ENCODE assay signal across 1 cellular context in the genomic region with DNA sequence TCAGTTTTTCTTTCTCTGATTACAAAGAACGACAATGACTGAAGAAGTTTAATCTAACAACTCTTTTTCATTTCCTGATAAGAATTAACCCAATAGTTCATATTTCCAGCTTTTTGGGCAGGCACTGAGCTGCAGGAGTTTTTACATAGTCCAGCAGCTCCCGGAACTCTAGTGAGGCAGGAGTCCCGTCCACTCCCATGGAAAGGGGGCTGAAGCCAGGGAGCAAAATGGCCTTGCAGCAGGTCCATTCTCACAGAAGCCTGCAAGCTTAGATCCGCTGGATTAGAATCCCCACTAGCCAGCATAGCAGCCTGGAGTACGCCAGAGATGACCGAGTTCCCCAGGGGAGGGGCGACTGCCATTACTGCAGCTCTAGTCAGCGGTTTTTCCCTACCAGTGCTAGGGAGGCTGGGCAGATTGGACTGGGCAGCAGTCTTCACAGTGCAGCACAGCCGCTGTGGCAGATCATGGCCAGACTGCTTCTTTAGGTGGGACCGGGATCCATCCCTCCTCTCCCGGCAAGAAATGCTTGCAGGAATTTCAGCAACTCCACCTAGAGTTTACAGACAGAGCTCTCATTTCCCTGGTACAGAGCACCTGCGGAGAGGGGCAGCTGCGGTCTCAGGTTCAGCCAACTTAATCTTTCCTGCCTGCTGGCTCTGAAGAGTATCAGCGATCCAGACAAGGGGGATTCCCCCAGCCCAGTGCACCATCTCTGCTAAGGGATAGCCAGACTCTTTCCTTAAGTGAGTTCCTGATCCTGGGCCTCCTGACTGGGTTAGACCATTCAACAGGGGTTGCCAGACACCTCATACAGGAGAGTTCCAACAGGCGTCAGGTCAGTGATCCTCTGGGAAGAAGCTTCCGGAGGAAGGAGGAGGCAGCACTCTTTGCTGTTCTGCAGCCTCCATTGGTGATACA.
TF ChIP-seq lines count a peak whose summit lies in the region.

No MANE protein-coding gene starts in this region.

TF ChIP-seq in HepG2, 621 proteins besides CTCF, POLR2A, EP300 and RAD21 (continues in another document):
- TF ChIP-seq ZNF292 (CRISPR knock-in tag; IDR thresholded peaks at IDR 0.05; ENCODE audit: borderline replicate concordance, low read depth) (peak; percentile 78; the same call in 1 of the 2 replicates), POLR2G (IDR thresholded peaks at IDR 0.05; ENCODE audit: low read depth, low read length) (peak; percentile 41; the same call in 1 of the 2 replicates), ZNF12 (CRISPR knock-in tag; IDR thresholded peaks at IDR 0.05) (0 out of 2 replicates have a peak, but pooled peaks have one; percentile 12), ZFAT (CRISPR knock-in tag; conservative IDR thresholded peaks at IDR 0.05) (0 out of 2 replicates have a peak, but pooled peaks have one; percentile 2), PHF5A (CRISPR knock-in tag; IDR thresholded peaks at IDR 0.05; ENCODE audit: low read depth, unreplicated experiment) (no peak), ZKSCAN8 (CRISPR knock-in tag; IDR thresholded peaks at IDR 0.05; ENCODE audit: borderline replicate concordance) (no peak), ZNF616 (CRISPR knock-in tag; IDR thresholded peaks at IDR 0.05; ENCODE audit: low read depth) (0 out of 2 replicates have a peak, but pooled peaks have one; percentile 52), ZNF761 (CRISPR knock-in tag; conservative IDR thresholded peaks at IDR 0.05) (no peak), HNF4G (IDR thresholded peaks at IDR 0.05; ENCODE audit: borderline replicate concordance, low read depth, low read length) (no peak), HNF4G (CRISPR knock-in tag; IDR thresholded peaks at IDR 0.05; ENCODE audit: borderline replicate concordance, low read depth) (peak; percentile 47; the same call in 1 of the 2 replicates), MED1 (CRISPR knock-in tag; IDR thresholded peaks at IDR 0.05) (0 out of 2 replicates have a peak, but pooled peaks have one; percentile 26), ZNF75D (CRISPR knock-in tag; IDR thresholded peaks at IDR 0.05; ENCODE audit: borderline replicate concordance) (no peak), MAF1 (CRISPR knock-in tag; IDR thresholded peaks at IDR 0.05; ENCODE audit: borderline replicate concordance) (no peak), ZNF737 (CRISPR knock-in tag; IDR thresholded peaks at IDR 0.05; ENCODE audit: borderline replicate concordance) (peak; percentile 29; the same call in 1 of the 2 replicates), ZBTB20 (CRISPR knock-in tag; IDR thresholded peaks at IDR 0.05; ENCODE audit: borderline replicate concordance, low read depth) (no peak), THAP11 (CRISPR knock-in tag; IDR thresholded peaks at IDR 0.05) (peak; percentile 16; the same call in 1 of the 2 replicates), NFKB2 (CRISPR knock-in tag; IDR thresholded peaks at IDR 0.05; ENCODE audit: borderline replicate concordance) (0 out of 2 replicates have a peak, but pooled peaks have one; percentile 25), NONO (IDR thresholded peaks at IDR 0.05) (no peak), NONO (CRISPR knock-in tag; conservative IDR thresholded peaks at IDR 0.05) (peak; percentile 61), NCOA2 (CRISPR knock-in tag; IDR thresholded peaks at IDR 0.05) (no peak), NRL (CRISPR knock-in tag; IDR thresholded peaks at IDR 0.05; ENCODE audit: borderline replicate concordance) (peak; percentile 63; the same call in 1 of the 2 replicates), SOX6 (IDR thresholded peaks at IDR 0.05) (no peak), SOX6 (CRISPR knock-in tag; IDR thresholded peaks at IDR 0.05) (peak; percentile 22; the same call in 1 of the 2 replicates), IKZF4 (CRISPR knock-in tag; IDR thresholded peaks at IDR 0.05; ENCODE audit: borderline replicate concordance, low read depth, not compliant biosample characterization) (peak; percentile 19), THYN1 (CRISPR knock-in tag; IDR thresholded peaks at IDR 0.05; ENCODE audit: borderline replicate concordance, low read depth) (no peak), ZNF670 (CRISPR knock-in tag; IDR thresholded peaks at IDR 0.05; ENCODE audit: borderline replicate concordance) (no peak), STAG1 (CRISPR knock-in tag; IDR thresholded peaks at IDR 0.05) (no peak; the same call in 1 of the 2 replicates), TCF7L2 (IDR thresholded peaks at IDR 0.05; ENCODE audit: low read depth, low read length) (no peak), ZNF317 (CRISPR knock-in tag; IDR thresholded peaks at IDR 0.05) (peak; percentile 60; the same call in 1 of the 2 replicates), ZNF558 (CRISPR knock-in tag; IDR thresholded peaks at IDR 0.05; ENCODE audit: borderline replicate concordance) (no peak), ZNF557 (CRISPR knock-in tag; IDR thresholded peaks at IDR 0.05) (0 out of 2 replicates have a peak, but pooled peaks have one; percentile 16), ASH2L (IDR thresholded peaks at IDR 0.05; ENCODE audit: insufficient read length, low read depth, low read length) (peak; percentile 40), ZMYM4 (CRISPR knock-in tag; IDR thresholded peaks at IDR 0.05) (peak; percentile 43; the same call in 1 of the 2 replicates)
- TF ChIP-seq, protein P1, sequence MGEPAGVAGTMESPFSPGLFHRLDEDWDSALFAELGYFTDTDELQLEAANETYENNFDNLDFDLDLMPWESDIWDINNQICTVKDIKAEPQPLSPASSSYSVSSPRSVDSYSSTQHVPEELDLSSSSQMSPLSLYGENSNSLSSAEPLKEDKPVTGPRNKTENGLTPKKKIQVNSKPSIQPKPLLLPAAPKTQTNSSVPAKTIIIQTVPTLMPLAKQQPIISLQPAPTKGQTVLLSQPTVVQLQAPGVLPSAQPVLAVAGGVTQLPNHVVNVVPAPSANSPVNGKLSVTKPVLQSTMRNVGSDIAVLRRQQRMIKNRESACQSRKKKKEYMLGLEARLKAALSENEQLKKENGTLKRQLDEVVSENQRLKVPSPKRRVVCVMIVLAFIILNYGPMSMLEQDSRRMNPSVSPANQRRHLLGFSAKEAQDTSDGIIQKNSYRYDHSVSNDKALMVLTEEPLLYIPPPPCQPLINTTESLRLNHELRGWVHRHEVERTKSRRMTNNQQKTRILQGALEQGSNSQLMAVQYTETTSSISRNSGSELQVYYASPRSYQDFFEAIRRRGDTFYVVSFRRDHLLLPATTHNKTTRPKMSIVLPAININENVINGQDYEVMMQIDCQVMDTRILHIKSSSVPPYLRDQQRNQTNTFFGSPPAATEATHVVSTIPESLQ (CRISPR knock-in tag; conservative IDR thresholded peaks at IDR 0.05), result no peak
- TF ChIP-seq, protein P2, sequence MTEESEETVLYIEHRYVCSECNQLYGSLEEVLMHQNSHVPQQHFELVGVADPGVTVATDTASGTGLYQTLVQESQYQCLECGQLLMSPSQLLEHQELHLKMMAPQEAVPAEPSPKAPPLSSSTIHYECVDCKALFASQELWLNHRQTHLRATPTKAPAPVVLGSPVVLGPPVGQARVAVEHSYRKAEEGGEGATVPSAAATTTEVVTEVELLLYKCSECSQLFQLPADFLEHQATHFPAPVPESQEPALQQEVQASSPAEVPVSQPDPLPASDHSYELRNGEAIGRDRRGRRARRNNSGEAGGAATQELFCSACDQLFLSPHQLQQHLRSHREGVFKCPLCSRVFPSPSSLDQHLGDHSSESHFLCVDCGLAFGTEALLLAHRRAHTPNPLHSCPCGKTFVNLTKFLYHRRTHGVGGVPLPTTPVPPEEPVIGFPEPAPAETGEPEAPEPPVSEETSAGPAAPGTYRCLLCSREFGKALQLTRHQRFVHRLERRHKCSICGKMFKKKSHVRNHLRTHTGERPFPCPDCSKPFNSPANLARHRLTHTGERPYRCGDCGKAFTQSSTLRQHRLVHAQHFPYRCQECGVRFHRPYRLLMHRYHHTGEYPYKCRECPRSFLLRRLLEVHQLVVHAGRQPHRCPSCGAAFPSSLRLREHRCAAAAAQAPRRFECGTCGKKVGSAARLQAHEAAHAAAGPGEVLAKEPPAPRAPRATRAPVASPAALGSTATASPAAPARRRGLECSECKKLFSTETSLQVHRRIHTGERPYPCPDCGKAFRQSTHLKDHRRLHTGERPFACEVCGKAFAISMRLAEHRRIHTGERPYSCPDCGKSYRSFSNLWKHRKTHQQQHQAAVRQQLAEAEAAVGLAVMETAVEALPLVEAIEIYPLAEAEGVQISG (CRISPR knock-in tag; IDR thresholded peaks at IDR 0.05), result peak; percentile 41; the same call in 1 of the 2 replicates
- TF ChIP-seq, protein P3, sequence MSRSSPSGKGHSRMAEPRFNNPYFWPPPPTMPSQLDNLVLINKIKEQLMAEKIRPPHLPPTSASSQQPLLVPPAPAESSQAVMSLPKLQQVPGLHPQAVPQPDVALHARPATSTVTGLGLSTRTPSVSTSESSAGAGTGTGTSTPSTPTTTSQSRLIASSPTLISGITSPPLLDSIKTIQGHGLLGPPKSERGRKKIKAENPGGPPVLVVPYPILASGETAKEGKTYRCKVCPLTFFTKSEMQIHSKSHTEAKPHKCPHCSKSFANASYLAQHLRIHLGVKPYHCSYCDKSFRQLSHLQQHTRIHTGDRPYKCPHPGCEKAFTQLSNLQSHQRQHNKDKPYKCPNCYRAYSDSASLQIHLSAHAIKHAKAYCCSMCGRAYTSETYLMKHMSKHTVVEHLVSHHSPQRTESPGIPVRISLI (CRISPR knock-in tag; IDR thresholded peaks at IDR 0.05; ENCODE audit: borderline replicate concordance), result no peak
- TF ChIP-seq, protein P4, sequence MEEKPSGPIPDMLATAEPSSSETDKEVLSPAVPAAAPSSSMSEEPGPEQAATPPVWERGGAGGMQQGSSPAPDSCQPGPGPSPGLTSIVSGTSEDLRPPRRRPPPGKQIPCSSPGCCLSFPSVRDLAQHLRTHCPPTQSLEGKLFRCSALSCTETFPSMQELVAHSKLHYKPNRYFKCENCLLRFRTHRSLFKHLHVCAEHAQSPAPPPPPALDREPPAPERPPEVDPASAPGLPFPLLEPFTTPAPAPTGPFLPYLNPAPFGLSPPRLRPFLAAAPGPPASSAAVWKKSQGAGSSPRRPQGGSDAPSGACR (CRISPR knock-in tag; IDR thresholded peaks at IDR 0.05), result 0 out of 2 replicates have a peak, but pooled peaks have one; percentile 29
- TF ChIP-seq, protein P5, sequence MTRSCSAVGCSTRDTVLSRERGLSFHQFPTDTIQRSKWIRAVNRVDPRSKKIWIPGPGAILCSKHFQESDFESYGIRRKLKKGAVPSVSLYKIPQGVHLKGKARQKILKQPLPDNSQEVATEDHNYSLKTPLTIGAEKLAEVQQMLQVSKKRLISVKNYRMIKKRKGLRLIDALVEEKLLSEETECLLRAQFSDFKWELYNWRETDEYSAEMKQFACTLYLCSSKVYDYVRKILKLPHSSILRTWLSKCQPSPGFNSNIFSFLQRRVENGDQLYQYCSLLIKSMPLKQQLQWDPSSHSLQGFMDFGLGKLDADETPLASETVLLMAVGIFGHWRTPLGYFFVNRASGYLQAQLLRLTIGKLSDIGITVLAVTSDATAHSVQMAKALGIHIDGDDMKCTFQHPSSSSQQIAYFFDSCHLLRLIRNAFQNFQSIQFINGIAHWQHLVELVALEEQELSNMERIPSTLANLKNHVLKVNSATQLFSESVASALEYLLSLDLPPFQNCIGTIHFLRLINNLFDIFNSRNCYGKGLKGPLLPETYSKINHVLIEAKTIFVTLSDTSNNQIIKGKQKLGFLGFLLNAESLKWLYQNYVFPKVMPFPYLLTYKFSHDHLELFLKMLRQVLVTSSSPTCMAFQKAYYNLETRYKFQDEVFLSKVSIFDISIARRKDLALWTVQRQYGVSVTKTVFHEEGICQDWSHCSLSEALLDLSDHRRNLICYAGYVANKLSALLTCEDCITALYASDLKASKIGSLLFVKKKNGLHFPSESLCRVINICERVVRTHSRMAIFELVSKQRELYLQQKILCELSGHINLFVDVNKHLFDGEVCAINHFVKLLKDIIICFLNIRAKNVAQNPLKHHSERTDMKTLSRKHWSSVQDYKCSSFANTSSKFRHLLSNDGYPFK (CRISPR knock-in tag; IDR thresholded peaks at IDR 0.05; ENCODE audit: borderline replicate concordance), result peak; percentile 50; the same call in 1 of the 2 replicates
- TF ChIP-seq, protein P6, sequence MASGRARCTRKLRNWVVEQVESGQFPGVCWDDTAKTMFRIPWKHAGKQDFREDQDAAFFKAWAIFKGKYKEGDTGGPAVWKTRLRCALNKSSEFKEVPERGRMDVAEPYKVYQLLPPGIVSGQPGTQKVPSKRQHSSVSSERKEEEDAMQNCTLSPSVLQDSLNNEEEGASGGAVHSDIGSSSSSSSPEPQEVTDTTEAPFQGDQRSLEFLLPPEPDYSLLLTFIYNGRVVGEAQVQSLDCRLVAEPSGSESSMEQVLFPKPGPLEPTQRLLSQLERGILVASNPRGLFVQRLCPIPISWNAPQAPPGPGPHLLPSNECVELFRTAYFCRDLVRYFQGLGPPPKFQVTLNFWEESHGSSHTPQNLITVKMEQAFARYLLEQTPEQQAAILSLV (CRISPR knock-in tag; IDR thresholded peaks at IDR 0.05; ENCODE audit: borderline replicate concordance), result peak; percentile 51; the same call in 1 of the 2 replicates
- TF ChIP-seq, protein P7, sequence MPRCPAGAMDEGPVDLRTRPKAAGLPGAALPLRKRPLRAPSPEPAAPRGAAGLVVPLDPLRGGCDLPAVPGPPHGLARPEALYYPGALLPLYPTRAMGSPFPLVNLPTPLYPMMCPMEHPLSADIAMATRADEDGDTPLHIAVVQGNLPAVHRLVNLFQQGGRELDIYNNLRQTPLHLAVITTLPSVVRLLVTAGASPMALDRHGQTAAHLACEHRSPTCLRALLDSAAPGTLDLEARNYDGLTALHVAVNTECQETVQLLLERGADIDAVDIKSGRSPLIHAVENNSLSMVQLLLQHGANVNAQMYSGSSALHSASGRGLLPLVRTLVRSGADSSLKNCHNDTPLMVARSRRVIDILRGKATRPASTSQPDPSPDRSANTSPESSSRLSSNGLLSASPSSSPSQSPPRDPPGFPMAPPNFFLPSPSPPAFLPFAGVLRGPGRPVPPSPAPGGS (CRISPR knock-in tag; IDR thresholded peaks at IDR 0.05), result 0 out of 2 replicates have a peak, but pooled peaks have one; percentile 30
- TF ChIP-seq, protein P8, sequence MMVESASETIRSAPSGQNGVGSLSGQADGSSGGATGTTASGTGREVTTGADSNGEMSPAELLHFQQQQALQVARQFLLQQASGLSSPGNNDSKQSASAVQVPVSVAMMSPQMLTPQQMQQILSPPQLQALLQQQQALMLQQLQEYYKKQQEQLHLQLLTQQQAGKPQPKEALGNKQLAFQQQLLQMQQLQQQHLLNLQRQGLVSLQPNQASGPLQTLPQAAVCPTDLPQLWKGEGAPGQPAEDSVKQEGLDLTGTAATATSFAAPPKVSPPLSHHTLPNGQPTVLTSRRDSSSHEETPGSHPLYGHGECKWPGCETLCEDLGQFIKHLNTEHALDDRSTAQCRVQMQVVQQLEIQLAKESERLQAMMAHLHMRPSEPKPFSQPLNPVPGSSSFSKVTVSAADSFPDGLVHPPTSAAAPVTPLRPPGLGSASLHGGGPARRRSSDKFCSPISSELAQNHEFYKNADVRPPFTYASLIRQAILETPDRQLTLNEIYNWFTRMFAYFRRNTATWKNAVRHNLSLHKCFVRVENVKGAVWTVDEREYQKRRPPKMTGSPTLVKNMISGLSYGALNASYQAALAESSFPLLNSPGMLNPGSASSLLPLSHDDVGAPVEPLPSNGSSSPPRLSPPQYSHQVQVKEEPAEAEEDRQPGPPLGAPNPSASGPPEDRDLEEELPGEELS (CRISPR knock-in tag; IDR thresholded peaks at IDR 0.05), result 0 out of 2 replicates have a peak, but pooled peaks have one; percentile 5
- TF ChIP-seq, protein P9, sequence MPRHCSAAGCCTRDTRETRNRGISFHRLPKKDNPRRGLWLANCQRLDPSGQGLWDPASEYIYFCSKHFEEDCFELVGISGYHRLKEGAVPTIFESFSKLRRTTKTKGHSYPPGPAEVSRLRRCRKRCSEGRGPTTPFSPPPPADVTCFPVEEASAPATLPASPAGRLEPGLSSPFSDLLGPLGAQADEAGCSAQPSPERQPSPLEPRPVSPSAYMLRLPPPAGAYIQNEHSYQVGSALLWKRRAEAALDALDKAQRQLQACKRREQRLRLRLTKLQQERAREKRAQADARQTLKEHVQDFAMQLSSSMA (CRISPR knock-in tag; IDR thresholded peaks at IDR 0.05), result 0 out of 2 replicates have a peak, but pooled peaks have one; percentile 11
